ENCODE assay signal across 12 cellular contexts in the genomic region with DNA sequence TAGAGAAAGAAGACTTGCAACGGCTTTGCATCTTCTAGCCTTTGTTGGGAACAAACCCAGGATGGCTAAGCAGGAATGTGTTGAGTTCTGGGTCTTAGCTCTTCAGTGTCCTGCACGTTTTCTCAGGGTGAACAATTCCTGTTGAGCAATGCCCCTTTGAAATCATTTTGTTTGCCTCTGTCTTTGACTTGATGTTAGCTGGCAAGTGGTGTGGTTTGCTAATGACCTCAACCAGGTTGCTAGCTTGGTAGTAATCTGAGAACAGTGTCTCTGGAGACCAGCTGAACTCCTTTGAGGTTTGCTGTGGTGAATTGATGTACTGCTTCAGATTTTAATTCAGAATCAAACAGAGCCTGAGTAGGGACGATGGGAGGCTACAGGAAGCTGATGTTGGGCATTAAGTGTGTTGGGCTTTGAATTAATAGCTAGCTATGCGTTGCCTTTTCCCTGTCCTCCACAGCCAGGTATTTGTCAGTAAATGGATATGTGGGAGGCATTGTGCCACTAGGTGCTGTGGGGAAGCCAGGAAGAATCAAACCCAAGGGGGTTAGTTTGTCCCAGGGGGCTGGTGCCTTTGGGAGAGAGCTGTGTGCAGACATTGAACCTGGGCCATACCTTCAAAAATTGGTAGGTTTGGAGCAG. TPM values are rescaled to one million over a fixed set of nuclear protein-coding genes. Genes with fewer than 3 reads are reported as not detected.
DNase-seq lines count a peak whose midpoint lies in the region; ATAC-seq and TF ChIP-seq lines count a peak whose summit lies in the region.
"Had no signal": no experiment of that assay in that cellular context is flagged by ENCODE, and none has a peak within 500 bp of the region (broad histone marks: within the 10 kb centered on the region; RNA-seq: fewer than 3 reads in every experiment).

No MANE protein-coding gene starts in this region.

- H2AFZ ChIP-seq in ACC112 (ENCODE audit: low read length, unreplicated experiment), result no peak overlapping the region

- H3K9me3 Mint-ChIP-seq in activated T-helper 2 cell treated with anti-CD3 and anti-CD28 coated beads, Interferon-gamma antibody, Interleukin-2, Interleukin-4, amounts not matched to agents 10 μg/mL and 5 μg/mL and 100 μg/mL, durations not matched to agents 14 hours and 24 hours and 36 hours, result no peaks in the 10 kb centered on the region
- H3K9me3 Mint-ChIP-seq in activated CD4-positive, alpha-beta T cell treated with anti-CD3 and anti-CD28 coated beads, Interleukin-2, amount 10 ng/mL, durations not matched to agents 24 days and 14 days, result peaks cover 4% of the 10 kb centered on the region
- H3K9me3 Mint-ChIP-seq: CD4-positive, alpha-beta T cell had no signal

- peaks cover 6% of the 10 kb centered on the region for H3K4me1 Mint-ChIP-seq in activated T-helper 2 cell treated with anti-CD3 and anti-CD28 coated beads, Interferon-gamma antibody, Interleukin-2, Interleukin-4, amounts not matched to agents 10 μg/mL and 5 μg/mL and 100 μg/mL, durations not matched to agents 14 hours and 24 hours and 36 hours (ENCODE audit: low read depth)
- H3K4me1 Mint-ChIP-seq in activated CD4-positive, alpha-beta T cell treated with anti-CD3 and anti-CD28 coated beads, Interleukin-2, amount 10 ng/mL, durations not matched to agents 24 days and 14 days, result peaks cover 3% of the 10 kb centered on the region

- ATAC-seq in GM19467 (IDR thresholded peaks at IDR 0.05; ENCODE audit: unreplicated experiment) (no peak), GM21360 (IDR thresholded peaks at IDR 0.05; ENCODE audit: unreplicated experiment) (no peak)

- H3K27me3 Mint-ChIP-seq in activated T-helper 2 cell treated with anti-CD3 and anti-CD28 coated beads, Interferon-gamma antibody, Interleukin-2, Interleukin-4, amounts not matched to agents 10 μg/mL and 5 μg/mL and 100 μg/mL, durations not matched to agents 14 hours and 24 hours and 36 hours (ENCODE audit: low read depth), result peaks cover 27% of the 10 kb centered on the region
- peaks cover 26% of the 10 kb centered on the region for H3K27me3 Mint-ChIP-seq in activated CD4-positive, alpha-beta T cell treated with anti-CD3 and anti-CD28 coated beads, Interleukin-2, amount 10 ng/mL, durations not matched to agents 24 days and 14 days

- H3K27ac ChIP-seq in ACC112 (ENCODE audit: low read depth, low read length), result 0 out of 2 replicates have a peak overlapping the region, but pooled peaks have one; percentile 4
- H3K27ac ChIP-seq: left ventricle myocardium inferior, skin epidermis had no signal

- peaks cover 6% of the 10 kb centered on the region; the same call in 1 of the 2 replicates for H3K27me3 ChIP-seq in ACC112 (ENCODE audit: insufficient read depth, low read length)

- TF ChIP-seq CTCF in foreskin fibroblast (IDR thresholded peaks at IDR 0.05; ENCODE audit: low read depth, low read length), result no peak

- peaks cover 26% of the 10 kb centered on the region for H3K4me1 ChIP-seq in ACC112 (ENCODE audit: control insufficient read depth, insufficient read depth, low read length, unreplicated experiment)

- intact Hi-C loops in activated T-helper 2 cell treated with anti-CD3 and anti-CD28 coated beads, Interferon-gamma antibody, Interleukin-2, Interleukin-4, amounts not matched to agents 10 μg/mL and 5 μg/mL and 100 μg/mL, durations not matched to agents 14 hours and 24 hours and 36 hours (cut with micrococcal nuclease), result no loop called here
- intact Hi-C loops in activated CD4-positive, alpha-beta T cell treated with anti-CD3 and anti-CD28 coated beads, Interleukin-2, amount 10 ng/mL, durations not matched to agents 24 days and 14 days (cut with micrococcal nuclease), result no loop called here

- no peaks in the 10 kb centered on the region for H3K79me2 ChIP-seq in ACC112 (ENCODE audit: control insufficient read depth, insufficient read depth, low read length, unreplicated experiment)

- H3K4me3 Mint-ChIP-seq in activated T-helper 2 cell treated with anti-CD3 and anti-CD28 coated beads, Interferon-gamma antibody, Interleukin-2, Interleukin-4, amounts not matched to agents 10 μg/mL and 5 μg/mL and 100 μg/mL, durations not matched to agents 14 hours and 24 hours and 36 hours (ENCODE audit: low read depth), result no peak overlapping the region
- H3K4me3 Mint-ChIP-seq in activated CD4-positive, alpha-beta T cell treated with anti-CD3 and anti-CD28 coated beads, Interleukin-2, amount 10 ng/mL, durations not matched to agents 24 days and 14 days, result no peak overlapping the region
- H3K4me3 Mint-ChIP-seq: CD4-positive, alpha-beta T cell had no signal

- H3K4me3 ChIP-seq in ACC112 (ENCODE audit: low read depth, low read length), result no peak overlapping the region
- H3K4me3 ChIP-seq in foreskin fibroblast (ENCODE audit: low read depth in 1 of 2, low read length in 2 of 2), result no peak overlapping the region
- H3K4me3 ChIP-seq: left ventricle myocardium inferior, skin epidermis had no signal

- H3K27ac Mint-ChIP-seq in activated T-helper 2 cell treated with anti-CD3 and anti-CD28 coated beads, Interferon-gamma antibody, Interleukin-2, Interleukin-4, amounts not matched to agents 10 μg/mL and 5 μg/mL and 100 μg/mL, durations not matched to agents 14 hours and 24 hours and 36 hours, result no peak overlapping the region
- no peak overlapping the region for H3K27ac Mint-ChIP-seq in activated CD4-positive, alpha-beta T cell treated with anti-CD3 and anti-CD28 coated beads, Interleukin-2, amount 10 ng/mL, durations not matched to agents 24 days and 14 days
- H3K27ac Mint-ChIP-seq: CD4-positive, alpha-beta T cell had no signal

- DNase-seq in H4 (ENCODE audit: low spot score) (peak; percentile 76), NCI-H526 (lab: John Stamatoyannopoulos, UW) (peak; percentile 68), foreskin fibroblast (peak; percentile 90 to 91)
- DNase-seq in activated T-helper 2 cell treated with anti-CD3 and anti-CD28 coated beads, Interferon-gamma antibody, Interleukin-2, Interleukin-4, amounts not matched to agents 10 μg/mL and 5 μg/mL and 100 μg/mL, durations not matched to agents 14 hours and 24 hours and 36 hours (ENCODE audit: low spot score), result no peak
- no peak for DNase-seq in activated CD4-positive, alpha-beta T cell treated with anti-CD3 and anti-CD28 coated beads, Interleukin-2, amount 10 ng/mL, durations not matched to agents 24 days and 14 days
- DNase-seq: activated CD4-positive, alpha-beta T cell treated with anti-CD3 and anti-CD28 coated beads, Interleukin-2, amount 50 U/mL, for 48 hours; CD4-positive, alpha-beta T cell; left ventricle myocardium inferior had no signal

- H3K36me3 ChIP-seq in ACC112 (ENCODE audit: insufficient read depth, low read length), result no peaks in the 10 kb centered on the region
- H3K36me3 ChIP-seq: left ventricle myocardium inferior had no signal

- H3K36me3 Mint-ChIP-seq in activated T-helper 2 cell treated with anti-CD3 and anti-CD28 coated beads, Interferon-gamma antibody, Interleukin-2, Interleukin-4, amounts not matched to agents 10 μg/mL and 5 μg/mL and 100 μg/mL, durations not matched to agents 14 hours and 24 hours and 36 hours (ENCODE audit: low read depth), result no peaks in the 10 kb centered on the region
- no peaks in the 10 kb centered on the region for H3K36me3 Mint-ChIP-seq in activated CD4-positive, alpha-beta T cell treated with anti-CD3 and anti-CD28 coated beads, Interleukin-2, amount 10 ng/mL, durations not matched to agents 24 days and 14 days (ENCODE audit: low read depth)

RNA-seq across cellular contexts. Expression of gene SRSF10, which starts 23.3 kb away (rescaled TPM):
- 80.0 and 83.4 TPM in 2 replicates for total RNA-seq in H4 (2014; rRNA removed; shearing (Covaris generic))
- total RNA-seq in activated T-helper 2 cell treated with anti-CD3 and anti-CD28 coated beads, Interferon-gamma antibody, Interleukin-2, Interleukin-4, amounts not matched to agents 10 μg/mL and 5 μg/mL and 100 μg/mL, durations not matched to agents 14 hours and 24 hours and 36 hours, result 213 and 217 TPM in 2 replicates
- 236 and 247 TPM in 2 replicates for total RNA-seq in activated CD4-positive, alpha-beta T cell treated with anti-CD3 and anti-CD28 coated beads, Interleukin-2, amount 10 ng/mL, durations not matched to agents 24 days and 14 days

RNA-seq across cellular contexts. Expression of gene PNRC2, which starts 43.8 kb away (rescaled TPM):
- 73.3 and 85.8 TPM in 2 replicates for total RNA-seq in H4 (2014; rRNA removed; shearing (Covaris generic))
- total RNA-seq in activated T-helper 2 cell treated with anti-CD3 and anti-CD28 coated beads, Interferon-gamma antibody, Interleukin-2, Interleukin-4, amounts not matched to agents 10 μg/mL and 5 μg/mL and 100 μg/mL, durations not matched to agents 14 hours and 24 hours and 36 hours, result 111 and 137 TPM in 2 replicates
- 140 TPM in 2 replicates for total RNA-seq in activated CD4-positive, alpha-beta T cell treated with anti-CD3 and anti-CD28 coated beads, Interleukin-2, amount 10 ng/mL, durations not matched to agents 24 days and 14 days

Comparison
In these comparisons a context has a peak if more than half of its experiments do, and no peak if none do; other contexts are left out.
1. DNase-seq: peak in H4 (single experiment), NCI-H526 (2 of 2) and foreskin fibroblast (2 of 2); none in activated T-helper 2 cell treated with anti-CD3 and anti-CD28 coated beads, Interferon-gamma antibody, Interleukin-2, Interleukin-4, amounts not matched to agents 10 μg/mL and 5 μg/mL and 100 μg/mL, durations not matched to agents 14 hours and 24 hours and 36 hours (single experiment) and activated CD4-positive, alpha-beta T cell treated with anti-CD3 and anti-CD28 coated beads, Interleukin-2, amount 10 ng/mL, durations not matched to agents 24 days and 14 days (single experiment).